Comparison of ENCODE assay signal across 8 cellular contexts in the genomic region with DNA sequence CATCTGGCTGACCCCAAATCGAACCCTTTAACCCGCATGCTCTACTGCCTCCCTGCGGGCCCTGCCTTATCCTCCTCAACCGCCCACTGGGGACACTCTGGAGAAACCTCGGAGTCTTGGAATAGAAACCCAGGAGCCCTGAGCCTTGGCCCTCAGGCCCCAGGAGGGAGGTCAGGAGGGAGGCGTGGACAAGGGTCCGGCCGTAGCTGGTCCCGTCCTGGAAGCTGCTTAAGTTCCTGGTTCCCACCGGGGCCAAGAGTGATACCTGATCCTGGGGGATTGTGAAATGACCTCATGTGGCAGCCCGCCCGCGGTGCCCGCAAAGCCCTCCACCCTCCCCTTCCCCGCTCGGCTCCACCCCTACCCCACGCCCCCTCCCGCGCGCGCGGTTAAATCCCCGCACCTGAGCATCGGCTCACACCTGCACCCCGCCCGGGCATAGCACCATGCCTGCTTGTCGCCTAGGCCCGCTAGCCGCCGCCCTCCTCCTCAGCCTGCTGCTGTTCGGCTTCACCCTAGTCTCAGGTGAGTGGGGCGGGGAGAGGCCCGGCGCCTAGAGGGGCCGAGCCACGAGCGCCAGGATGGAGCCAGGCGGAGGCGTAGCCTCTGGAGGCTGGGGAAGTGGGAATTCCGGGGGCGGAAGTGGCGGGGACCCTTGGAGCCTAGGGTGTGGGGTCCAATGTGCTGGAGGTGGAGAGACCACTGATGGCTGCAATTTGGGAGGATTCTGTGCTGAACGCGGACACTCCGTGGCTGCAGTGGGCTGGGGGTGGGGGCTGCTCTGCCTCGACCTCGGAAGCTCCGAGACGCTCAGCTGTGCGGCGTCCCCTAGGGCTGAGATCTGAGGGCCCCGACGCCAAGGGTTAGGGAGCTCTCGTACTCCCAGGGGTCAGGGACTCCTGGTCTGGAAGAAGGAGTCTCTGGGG. TPM values are rescaled to one million over a fixed set of nuclear protein-coding genes. Genes with fewer than 3 reads are reported as not detected.
DNase-seq lines count a peak whose midpoint lies in the region; ATAC-seq and TF ChIP-seq lines count a peak whose summit lies in the region.

WFDC2 (plus strand) TSS at position 418 of the 926 bp plus-strand sequence; CDS start at position 447, 29 bp downstream.

- intact Hi-C loops in left ventricle myocardium superior (cut with micrococcal nuclease) = no loop called here

- peak; percentile 41 for ATAC-seq in left ventricle myocardium superior

- H3K4me3 ChIP-seq in WI38 (ENCODE audit: low read depth, low read length) = peak within 1 kb of the TSS; percentile 34

- no peak for TF ChIP-seq CTCF in WI38 (IDR thresholded peaks at IDR 0.05; ENCODE audit: low read depth, low read length)

- DNase-seq in stimulated activated CD4-positive, alpha-beta T cell treated with anti-CD3 and anti-CD28 coated beads, Interleukin-12 subunit alpha, Interleukin-12 subunit beta, amount 100 ng/mL, for 4 hours = peak; percentile 2
- no peak for DNase-seq in stimulated activated CD4-positive, alpha-beta T cell treated with anti-CD3 and anti-CD28 coated beads, Interleukin-4, amount 100 ng/mL, for 4 hours
- DNase-seq in left ventricle myocardium superior (no peak), retina (peak; percentile 53), SIG-M5 treated with dmso at 0.1 percent for 504 hours (lab: John Stamatoyannopoulos, UW; ENCODE audit: unreplicated experiment) (no peak), cerebellar cortex (ENCODE audit: low spot score) (no peak), hepatic stellate cell (ENCODE audit: low spot score) (no peak)

RNA-seq across cellular contexts. Expression of gene WFDC2, which starts in this region (rescaled TPM):
- 1.4 TPM for total RNA-seq in left ventricle myocardium superior

Comparison
In these comparisons a context has a peak if more than half of its experiments do, and no peak if none do; other contexts are left out.
1. DNase-seq: peak in stimulated activated CD4-positive, alpha-beta T cell treated with anti-CD3 and anti-CD28 coated beads, Interleukin-12 subunit alpha, Interleukin-12 subunit beta, amount 100 ng/mL, for 4 hours (single experiment) and retina (single experiment); none in stimulated activated CD4-positive, alpha-beta T cell treated with anti-CD3 and anti-CD28 coated beads, Interleukin-4, amount 100 ng/mL, for 4 hours (0 of 2), left ventricle myocardium superior (single experiment), SIG-M5 treated with dmso at 0.1 percent for 504 hours (single experiment), cerebellar cortex (single experiment) and hepatic stellate cell (single experiment).